In the genomic region with DNA sequence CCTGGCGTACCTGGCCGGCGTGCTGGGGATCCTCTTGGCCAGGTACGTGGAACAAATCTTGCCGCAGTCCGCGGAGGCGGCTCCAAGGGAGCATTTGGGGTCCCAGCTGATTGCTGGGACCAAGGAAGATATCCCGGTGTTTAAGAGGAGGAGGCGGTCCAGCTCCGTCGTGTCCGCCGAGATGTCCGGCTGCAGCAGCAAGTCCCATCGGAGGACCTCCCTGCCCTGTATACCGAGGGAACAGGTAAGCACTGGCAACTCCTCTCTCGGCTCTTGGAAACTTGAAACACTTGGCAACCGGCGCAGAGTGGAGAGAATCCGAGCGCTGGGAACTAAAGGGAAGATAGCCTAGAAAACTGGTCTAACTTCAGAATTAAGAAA, we compare ENCODE assay signal across 9 cellular contexts. TPM values are rescaled to one million over a fixed set of nuclear protein-coding genes. Genes with fewer than 3 reads are reported as not detected.
A peak's percentile ranks its signal among the peaks of the same experiment; 100 is the strongest.
DNase-seq lines count a peak whose midpoint lies in the region; ATAC-seq, FAIRE-seq and TF ChIP-seq lines count a peak whose summit lies in the region.
"Had no signal": no experiment of that assay in that cellular context is flagged by ENCODE, and none has a peak within 500 bp of the region (broad histone marks: within the 10 kb centered on the region; RNA-seq: fewer than 3 reads in every experiment).

No MANE protein-coding gene starts in this region.

- H3K27me3 ChIP-seq in HUES48 (ENCODE audit: control insufficient read depth, insufficient read depth, low read length) = peaks cover 37% of the 10 kb centered on the region
- H3K27me3 ChIP-seq in stomach smooth muscle (ENCODE audit: control insufficient read depth in 1 of 2, insufficient read depth in 2 of 2, low read length in 2 of 2) = no peaks in the 10 kb centered on the region

- H3K9ac ChIP-seq in HUES48 (ENCODE audit: low read depth, low read length) (peak overlapping the region; percentile 6; the same call in 1 of the 2 replicates), kidney (ENCODE audit: low read length in 2 of 2) (peak overlapping the region; percentile 30 to 78), stomach smooth muscle (ENCODE audit: low read length in 2 of 2) (peak overlapping the region; percentile 56 to 74)

- H3K9me3 ChIP-seq in HUES48 (ENCODE audit: control insufficient read depth, insufficient read depth, low read length) (no peaks in the 10 kb centered on the region), kidney (ENCODE audit: control insufficient read depth in 1 of 2, low read length in 2 of 2) (no peaks in the 10 kb centered on the region), stomach smooth muscle (ENCODE audit: control insufficient read depth in 2 of 2, low read length in 2 of 2) (no peaks in the 10 kb centered on the region)

- DNase-seq in cerebellum (ENCODE audit: low spot score) (peak; percentile 24), kidney (no peak), NCI-H128 (lab: John Stamatoyannopoulos, UW; ENCODE audit: unreplicated experiment) (no peak)
- DNase-seq: naive B cell had no signal

- ATAC-seq in HG03565 (IDR thresholded peaks at IDR 0.05; ENCODE audit: unreplicated experiment) (no peak), esophagus mucosa (no peak), HG03460 (IDR thresholded peaks at IDR 0.05; ENCODE audit: unreplicated experiment) (no peak)

- intact Hi-C loops in kidney (cut with DNase I) = no loop called here

- H3K36me3 ChIP-seq in HUES48 (ENCODE audit: control insufficient read depth, insufficient read depth, low read length) = no peaks in the 10 kb centered on the region
- no peaks in the 10 kb centered on the region for H3K36me3 ChIP-seq in kidney (ENCODE audit: control insufficient read depth in 1 of 2, insufficient read depth in 2 of 2, low read length in 2 of 2)
- no peaks in the 10 kb centered on the region for H3K36me3 ChIP-seq in stomach smooth muscle (ENCODE audit: control insufficient read depth in 2 of 2, insufficient read depth in 2 of 2, low read length in 2 of 2)

- no peak for TF ChIP-seq CTCF in kidney (IDR thresholded peaks at IDR 0.05; ENCODE audit: borderline replicate concordance, extremely low read depth, insufficient read depth)

- H3K4me3 ChIP-seq in HUES48 (ENCODE audit: low read depth, low read length) = peak overlapping the region; percentile 76
- peak overlapping the region; percentile 73 to 81 for H3K4me3 ChIP-seq in kidney (ENCODE audit: low read length in 2 of 2)
- H3K4me3 ChIP-seq in stomach smooth muscle (ENCODE audit: low read length in 2 of 2) = peak overlapping the region; percentile 89 to 92

- H3K4me1 ChIP-seq in HUES48 (ENCODE audit: control insufficient read depth, insufficient read depth, low read length) = peaks cover 26% of the 10 kb centered on the region
- H3K4me1 ChIP-seq in kidney (ENCODE audit: control insufficient read depth in 1 of 2, insufficient read depth in 1 of 2, low read depth in 1 of 2, low read length in 2 of 2) = peaks cover 0 to 5% of the 10 kb centered on the region in 2 donors
- H3K4me1 ChIP-seq in stomach smooth muscle (ENCODE audit: control insufficient read depth, insufficient read depth, low read length) = no peaks in the 10 kb centered on the region

- no peak overlapping the region for H3K27ac ChIP-seq in HUES48 (ENCODE audit: low read depth, low read length)
- H3K27ac ChIP-seq in kidney (ENCODE audit: low read depth in 2 of 2, low read length in 2 of 2) = peak overlapping the region; percentile 91
- peak overlapping the region; percentile 88 for H3K27ac ChIP-seq in stomach smooth muscle (ENCODE audit: low read length)

- FAIRE-seq in kidney (lab: Jason Lieb, UNC) = no peak

RNA-seq across cellular contexts. Expression of a gene that starts 1.7 kb away (rescaled TPM):
- 20.6 TPM for total RNA-seq in cerebellum
- 18.3 TPM for total RNA-seq in kidney
- 3.3 TPM for polyA plus RNA-seq in kidney (ENCODE audit: insufficient read depth, low read depth, low replicate concordance)
- total RNA-seq in esophagus mucosa = 0.56 TPM

Comparison
In these comparisons a context has a peak if more than half of its experiments do, and no peak if none do; other contexts are left out.
1. H3K9ac ChIP-seq: peak in every context shown above with its lines; median percentile 65 in stomach smooth muscle; 54 in kidney; 6 in HUES48.
2. RNA of a gene that starts 1.7 kb away (total RNA-seq): 20.6 TPM in cerebellum (single experiment) and 18.3 TPM in kidney (single experiment); 0.56 TPM in esophagus mucosa (single experiment); every median in the first group is over 10 times any median in the second.
3. Peak in every context shown above with its lines, with median percentiles within 50 percentile points of each other: H3K4me3 ChIP-seq.